31 cellular contexts compared by ENCODE assay signal in the genomic region with DNA sequence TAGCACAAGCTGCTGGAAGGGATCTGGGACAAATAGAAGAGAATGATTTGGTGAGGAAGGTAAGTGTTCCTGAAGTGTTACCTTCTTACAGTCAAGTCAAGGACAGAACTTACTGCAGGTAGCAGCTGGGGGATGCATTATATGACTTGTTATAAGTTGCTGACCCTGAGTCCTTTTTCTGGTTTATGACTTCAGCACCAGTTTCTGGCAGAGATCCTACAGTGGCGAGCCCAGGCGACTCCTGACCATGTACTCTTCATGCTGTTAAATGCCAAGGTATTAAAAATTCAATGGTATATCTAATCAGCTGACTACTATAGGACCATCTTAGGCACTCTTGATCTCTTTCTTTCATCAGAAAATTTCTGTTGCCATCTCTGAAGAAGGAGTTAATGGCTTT.
"Had no signal": no experiment of that assay in that cellular context is flagged by ENCODE, and none has a peak within 500 bp of the region (broad histone marks: within the 10 kb centered on the region; RNA-seq: fewer than 3 reads in every experiment).

No MANE protein-coding gene starts in this region.

- H3K4me3 ChIP-seq: adrenal gland, body of pancreas, cardiac muscle cell, colonic mucosa, esophagus squamous epithelium, gastroesophageal sphincter had no signal

- H3K4me1 ChIP-seq: adrenal gland, body of pancreas, colonic mucosa had no signal

- H3K27me3 ChIP-seq: adrenal gland, body of pancreas, cardiac muscle cell, colonic mucosa, esophagus squamous epithelium, gastroesophageal sphincter had no signal

- ATAC-seq: activated CD4-positive, alpha-beta T cell treated with anti-CD3 and anti-CD28 coated beads for 36 hours; activated CD8-positive, alpha-beta memory T cell treated with anti-CD3 and anti-CD28 coated beads, Interleukin-2, amount 10 ng/mL, durations not matched to agents 7 days and 5 days; activated CD8-positive, alpha-beta T cell treated with anti-CD3 and anti-CD28 coated beads, Interleukin-2, amount 10 ng/mL, durations not matched to agents 7 days and 5 days; activated naive CD8-positive, alpha-beta T cell treated with anti-CD3 and anti-CD28 coated beads, Interleukin-2, amount 50 U/mL, for 24 hours; body of pancreas; gastroesophageal sphincter; T-helper 17 cell had no signal

- H3K27ac ChIP-seq: adrenal gland, body of pancreas, cardiac muscle cell, colonic mucosa, epithelial cell of prostate, esophagus squamous epithelium, gastroesophageal sphincter had no signal

- DNase-seq: activated CD4-positive, alpha-beta memory T cell treated with anti-CD3 and anti-CD28 coated beads for 36 hours; activated CD4-positive, alpha-beta T cell treated with anti-CD3 and anti-CD28 coated beads for 36 hours; activated CD4-positive, alpha-beta T cell treated with anti-CD3 and anti-CD28 coated beads, Interleukin-2, amount 10 ng/mL, durations not matched to agents 24 days and 14 days; activated CD4-positive, CD25-positive, alpha-beta regulatory T cell; activated CD4-positive, CD25-positive, alpha-beta regulatory T cell treated with anti-CD3 and anti-CD28 coated beads, Interleukin-2, amount 50 U/mL, for 72 hours; activated CD8-positive, alpha-beta memory T cell treated with anti-CD3 and anti-CD28 coated beads, Interleukin-2, amount 10 ng/mL, durations not matched to agents 7 days and 5 days; activated CD8-positive, alpha-beta memory T cell treated with anti-CD3 and anti-CD28 coated beads, Interleukin-2, amount 50 U/mL, for 4 hours; activated CD8-positive, alpha-beta T cell treated with anti-CD3 and anti-CD28 coated beads, Interleukin-2, amount 10 ng/mL, durations not matched to agents 7 days and 5 days; activated effector memory CD4-positive, alpha-beta T cell treated with anti-CD3 and anti-CD28 coated beads, Interleukin-2, amount 50 U/mL, for 16 hours; activated naive CD4-positive, alpha-beta T cell treated with anti-CD3 and anti-CD28 coated beads for 36 hours; activated naive CD8-positive, alpha-beta T cell treated with anti-CD3 and anti-CD28 coated beads for 36 hours; activated naive CD8-positive, alpha-beta T cell treated with anti-CD3 and anti-CD28 coated beads, Interleukin-2, amount 50 U/mL, for 24 hours; activated T-cell treated with anti-CD3 and anti-CD28 coated beads, Interleukin-2, amount 50 U/mL, for 1 hour; activated T-cell treated with anti-CD3 and anti-CD28 coated beads, Interleukin-2, amount 50 U/mL, for 48 hours; adrenal gland; amygdala; aorta; body of pancreas; central memory CD4-positive, alpha-beta T cell; cerebellar nuclear complex; colonic mucosa; effector memory CD4-positive, alpha-beta T cell; endodermal cell; esophagus squamous epithelium; foreskin melanocyte; T-helper 1 cell; T-helper 17 cell; T1000 had no signal

- H3K9me3 ChIP-seq: adrenal gland, body of pancreas, colonic mucosa, esophagus squamous epithelium, gastroesophageal sphincter had no signal
